In genomic region chr9:5953743-5954707, GRCh38 we compare ENCODE assay signal across 1 cellular context.
TF ChIP-seq lines count a peak whose summit lies in the region.

No MANE protein-coding gene starts in this region.

TF ChIP-seq in A549, 52 proteins besides CTCF, POLR2A, EP300 and RAD21 (continued from another document):
- TF ChIP-seq REST (IDR thresholded peaks at IDR 0.05) = no peak
- no peak for TF ChIP-seq RCOR1 (IDR thresholded peaks at IDR 0.05; ENCODE audit: low read depth, low read length)
- TF ChIP-seq FOSB (CRISPR knock-in tag; IDR thresholded peaks at IDR 0.05) = no peak
- TF ChIP-seq ATOH8 (CRISPR knock-in tag; IDR thresholded peaks at IDR 0.05; ENCODE audit: low read depth) = no peak
- no peak for TF ChIP-seq GATA3 (IDR thresholded peaks at IDR 0.05; ENCODE audit: borderline replicate concordance)
- TF ChIP-seq CHD4 (IDR thresholded peaks at IDR 0.05; ENCODE audit: borderline replicate concordance) = no peak
- no peak for TF ChIP-seq CHD2 (IDR thresholded peaks at IDR 0.05; ENCODE audit: low read length, partially characterized antibody)
- no peak for TF ChIP-seq EHMT2 (IDR thresholded peaks at IDR 0.05; ENCODE audit: low read depth)
